ENCODE assay signal across 1 cellular context in genomic region chr2:85852078-85852790, GRCh38.
A peak's percentile ranks its signal among the peaks of the same experiment; 100 is the strongest.
TF ChIP-seq lines count a peak whose summit lies in the region.

No MANE protein-coding gene starts in this region.

TF ChIP-seq in K562, 482 proteins besides CTCF, POLR2A, EP300 and RAD21 (continued from another document):
- peak; percentile 77 for TF ChIP-seq TFE3 (CRISPR knock-in tag; IDR thresholded peaks at IDR 0.05)
- peak; percentile 14; the same call in 1 of the 2 replicates for TF ChIP-seq CBFA2T2 (conservative IDR thresholded peaks at IDR 0.05)
- TF ChIP-seq NKRF (IDR thresholded peaks at IDR 0.05; ENCODE audit: borderline replicate concordance) = no peak
- TF ChIP-seq FOXK1 (CRISPR knock-in tag; IDR thresholded peaks at IDR 0.05; ENCODE audit: borderline replicate concordance) = no peak
- peak; percentile 56; the same call in 1 of the 2 replicates for TF ChIP-seq RAD51 (IDR thresholded peaks at IDR 0.05; ENCODE audit: borderline replicate concordance, low read depth)
- no peak for TF ChIP-seq ID3 (CRISPR knock-in tag; IDR thresholded peaks at IDR 0.05)
- TF ChIP-seq ID3 (tag; IDR thresholded peaks at IDR 0.05) = no peak
- TF ChIP-seq, protein P1, sequence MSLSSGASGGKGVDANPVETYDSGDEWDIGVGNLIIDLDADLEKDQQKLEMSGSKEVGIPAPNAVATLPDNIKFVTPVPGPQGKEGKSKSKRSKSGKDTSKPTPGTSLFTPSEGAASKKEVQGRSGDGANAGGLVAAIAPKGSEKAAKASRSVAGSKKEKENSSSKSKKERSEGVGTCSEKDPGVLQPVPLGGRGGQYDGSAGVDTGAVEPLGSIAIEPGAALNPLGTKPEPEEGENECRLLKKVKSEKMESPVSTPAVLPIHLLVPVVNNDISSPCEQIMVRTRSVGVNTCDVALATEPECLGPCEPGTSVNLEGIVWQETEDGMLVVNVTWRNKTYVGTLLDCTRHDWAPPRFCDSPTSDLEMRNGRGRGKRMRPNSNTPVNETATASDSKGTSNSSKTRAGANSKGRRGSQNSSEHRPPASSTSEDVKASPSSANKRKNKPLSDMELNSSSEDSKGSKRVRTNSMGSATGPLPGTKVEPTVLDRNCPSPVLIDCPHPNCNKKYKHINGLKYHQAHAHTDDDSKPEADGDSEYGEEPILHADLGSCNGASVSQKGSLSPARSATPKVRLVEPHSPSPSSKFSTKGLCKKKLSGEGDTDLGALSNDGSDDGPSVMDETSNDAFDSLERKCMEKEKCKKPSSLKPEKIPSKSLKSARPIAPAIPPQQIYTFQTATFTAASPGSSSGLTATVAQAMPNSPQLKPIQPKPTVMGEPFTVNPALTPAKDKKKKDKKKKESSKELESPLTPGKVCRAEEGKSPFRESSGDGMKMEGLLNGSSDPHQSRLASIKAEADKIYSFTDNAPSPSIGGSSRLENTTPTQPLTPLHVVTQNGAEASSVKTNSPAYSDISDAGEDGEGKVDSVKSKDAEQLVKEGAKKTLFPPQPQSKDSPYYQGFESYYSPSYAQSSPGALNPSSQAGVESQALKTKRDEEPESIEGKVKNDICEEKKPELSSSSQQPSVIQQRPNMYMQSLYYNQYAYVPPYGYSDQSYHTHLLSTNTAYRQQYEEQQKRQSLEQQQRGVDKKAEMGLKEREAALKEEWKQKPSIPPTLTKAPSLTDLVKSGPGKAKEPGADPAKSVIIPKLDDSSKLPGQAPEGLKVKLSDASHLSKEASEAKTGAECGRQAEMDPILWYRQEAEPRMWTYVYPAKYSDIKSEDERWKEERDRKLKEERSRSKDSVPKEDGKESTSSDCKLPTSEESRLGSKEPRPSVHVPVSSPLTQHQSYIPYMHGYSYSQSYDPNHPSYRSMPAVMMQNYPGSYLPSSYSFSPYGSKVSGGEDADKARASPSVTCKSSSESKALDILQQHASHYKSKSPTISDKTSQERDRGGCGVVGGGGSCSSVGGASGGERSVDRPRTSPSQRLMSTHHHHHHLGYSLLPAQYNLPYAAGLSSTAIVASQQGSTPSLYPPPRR (CRISPR knock-in tag; IDR thresholded peaks at IDR 0.05; ENCODE audit: borderline replicate concordance) = no peak
